20 cellular contexts compared by ENCODE assay signal in the genomic region with DNA sequence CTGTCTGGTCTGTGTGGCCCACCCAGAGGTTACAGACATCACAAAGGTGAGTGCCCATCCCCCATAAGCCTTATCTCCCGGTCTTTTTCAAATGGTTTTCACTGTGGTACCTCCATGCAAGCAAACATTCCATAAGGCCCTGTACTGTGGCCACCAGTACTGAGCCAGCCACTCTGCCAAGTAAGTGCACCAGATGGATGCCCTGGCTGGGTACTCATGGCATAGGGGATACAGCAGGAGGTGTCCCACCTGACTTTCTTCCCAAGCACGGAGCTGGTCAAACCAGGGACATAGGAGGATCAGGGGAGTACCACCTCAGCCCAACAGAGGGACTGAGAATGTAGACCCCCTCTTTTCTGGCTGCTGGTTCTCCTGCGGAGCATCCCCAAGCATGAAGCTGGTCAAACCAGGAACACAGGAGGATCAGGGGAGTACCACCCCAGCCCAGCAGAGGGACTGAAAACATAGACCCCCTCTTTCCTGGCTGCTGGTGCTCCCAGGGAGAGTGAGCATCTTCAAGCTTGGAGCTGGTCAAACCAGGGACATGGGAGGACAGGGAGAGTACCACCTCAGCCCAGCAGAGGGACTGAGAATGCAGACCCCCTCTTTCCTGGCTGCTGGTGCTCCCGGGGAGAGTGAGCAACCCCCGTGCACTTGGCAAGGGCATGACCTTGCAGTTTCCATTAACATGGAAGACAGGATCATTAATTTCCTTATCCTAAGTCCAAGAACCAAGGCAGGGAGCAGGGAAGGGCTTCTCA.
DNase-seq lines count a peak whose midpoint lies in the region; ATAC-seq and TF ChIP-seq lines count a peak whose summit lies in the region.
"Had no signal": no experiment of that assay in that cellular context is flagged by ENCODE, and none has a peak within 500 bp of the region (broad histone marks: within the 10 kb centered on the region; RNA-seq: fewer than 3 reads in every experiment).

No MANE protein-coding gene starts in this region.

- ATAC-seq in WTC11 (peak; percentile 77), GM19455 (IDR thresholded peaks at IDR 0.05; ENCODE audit: unreplicated experiment) (no peak), HG03095 (IDR thresholded peaks at IDR 0.05; ENCODE audit: unreplicated experiment) (no peak)
- ATAC-seq: A549; CD8-positive, alpha-beta T cell had no signal

- H3K27me3 Mint-ChIP-seq in WTC11 (ENCODE audit: low read depth) = peaks cover 3% of the 10 kb centered on the region
- peaks cover 3% of the 10 kb centered on the region for H3K27me3 Mint-ChIP-seq in glutamatergic neuron (ENCODE audit: unreplicated experiment)
- peaks cover 46% of the 10 kb centered on the region for H3K27me3 Mint-ChIP-seq in neural crest cell (ENCODE audit: low read depth)

- H3K4me3 Mint-ChIP-seq in WTC11 (no peak overlapping the region), glutamatergic neuron (ENCODE audit: unreplicated experiment) (no peak overlapping the region), neural crest cell (no peak overlapping the region)
- H3K4me3 Mint-ChIP-seq: CD8-positive, alpha-beta T cell had no signal

- H3K27ac Mint-ChIP-seq in WTC11 (no peak overlapping the region), glutamatergic neuron (ENCODE audit: unreplicated experiment) (no peak overlapping the region), neural crest cell (ENCODE audit: unreplicated experiment) (peak overlapping the region; percentile 22)
- H3K27ac Mint-ChIP-seq: CD8-positive, alpha-beta T cell had no signal

- CTCF ChIA-PET in WTC11 (lab: Charles Lee) = interaction anchor here (0.7 to 4.7 kb wide), 22 partner anchors 10 to 542 kb away, joined by 3 to 39 read pairs (median 4); a partner anchor contains a TSS

- H3K4me1 Mint-ChIP-seq in WTC11 = peaks cover 41% of the 10 kb centered on the region
- no peaks in the 10 kb centered on the region for H3K4me1 Mint-ChIP-seq in glutamatergic neuron (ENCODE audit: low read depth, unreplicated experiment)
- no peaks in the 10 kb centered on the region for H3K4me1 Mint-ChIP-seq in neural crest cell

- POLR2A ChIA-PET in WTC11 (lab: Charles Lee) = interaction anchor here (1.4 kb wide), 1 partner anchor 176 kb away, joined by 3 read pairs; no protein-coding TSS in a partner anchor

- H3K36me3 Mint-ChIP-seq in WTC11 (0 out of 2 replicates have a peak, but pooled peaks cover 2% of the 10 kb centered on the region), glutamatergic neuron (ENCODE audit: unreplicated experiment) (no peaks in the 10 kb centered on the region), neural crest cell (ENCODE audit: low read depth) (no peaks in the 10 kb centered on the region)
- H3K36me3 Mint-ChIP-seq: CD8-positive, alpha-beta T cell had no signal

- DNase-seq in WTC11 (ENCODE audit: low spot score) (peak; percentile 48), glutamatergic neuron (no peak), neural crest cell (ENCODE audit: low read depth, low spot score) (no peak), ecto neural progenitor cell (ENCODE audit: low spot score) (no peak), NCI-H226 (no peak)
- DNase-seq: Calu3; CD8-positive, alpha-beta T cell; IMR-90; Karpas-422; MM.1S; NCI-H1092 treated with DMSO at 0.1 percent for 48 hours; NCI-H146; NCI-H2029 treated with DMSO at 0.1 percent for 48 hours; NCI-H2171 treated with DMSO at 0.1 percent for 48 hours; NCI-H774; Right ventricle myocardium superior had no signal

- TF ChIP-seq CTCF in GM12873 (IDR thresholded peaks at IDR 0.05; ENCODE audit: insufficient read depth, low read depth, low read length, missing control alignments) = peak; percentile 10
- TF ChIP-seq CTCF in WTC11 (IDR thresholded peaks at IDR 0.05) = no peak
- peak; percentile 54 for TF ChIP-seq CTCF in glutamatergic neuron (IDR thresholded peaks at IDR 0.05; ENCODE audit: partially characterized antibody, unreplicated experiment)
- TF ChIP-seq CTCF in neural crest cell (conservative IDR thresholded peaks at IDR 0.05) = peak; percentile 38

- peaks cover 4% of the 10 kb centered on the region for H3K9me3 Mint-ChIP-seq in WTC11
- H3K9me3 Mint-ChIP-seq in glutamatergic neuron (ENCODE audit: unreplicated experiment) = peaks cover 4% of the 10 kb centered on the region
- H3K9me3 Mint-ChIP-seq in neural crest cell = no peaks in the 10 kb centered on the region
- H3K9me3 Mint-ChIP-seq: CD8-positive, alpha-beta T cell had no signal

TF ChIP-seq in WTC11, 78 proteins besides CTCF, POLR2A, EP300 and RAD21:
- TF ChIP-seq KAT7 (CRISPR knock-in tag; IDR thresholded peaks at IDR 0.05; ENCODE audit: borderline replicate concordance) (no peak), NFYB (CRISPR knock-in tag; conservative IDR thresholded peaks at IDR 0.05; ENCODE audit: low read depth) (no peak), SP1 (CRISPR knock-in tag; conservative IDR thresholded peaks at IDR 0.05) (no peak), RELA (CRISPR knock-in tag; IDR thresholded peaks at IDR 0.05; ENCODE audit: borderline replicate concordance) (0 out of 2 replicates have a peak, but pooled peaks have one; percentile 22), IRF2 (CRISPR knock-in tag; IDR thresholded peaks at IDR 0.05; ENCODE audit: borderline replicate concordance, low read depth) (no peak)
- TF ChIP-seq, protein P1, sequence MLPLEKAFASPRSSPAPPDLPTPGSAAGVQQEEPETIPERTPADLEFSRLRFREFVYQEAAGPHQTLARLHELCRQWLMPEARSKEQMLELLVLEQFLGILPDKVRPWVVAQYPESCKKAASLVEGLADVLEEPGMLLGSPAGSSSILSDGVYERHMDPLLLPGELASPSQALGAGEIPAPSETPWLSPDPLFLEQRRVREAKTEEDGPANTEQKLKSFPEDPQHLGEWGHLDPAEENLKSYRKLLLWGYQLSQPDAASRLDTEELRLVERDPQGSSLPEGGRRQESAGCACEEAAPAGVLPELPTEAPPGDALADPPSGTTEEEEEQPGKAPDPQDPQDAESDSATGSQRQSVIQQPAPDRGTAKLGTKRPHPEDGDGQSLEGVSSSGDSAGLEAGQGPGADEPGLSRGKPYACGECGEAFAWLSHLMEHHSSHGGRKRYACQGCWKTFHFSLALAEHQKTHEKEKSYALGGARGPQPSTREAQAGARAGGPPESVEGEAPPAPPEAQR (CRISPR knock-in tag; IDR thresholded peaks at IDR 0.05) = no peak
- TF ChIP-seq, protein P2, sequence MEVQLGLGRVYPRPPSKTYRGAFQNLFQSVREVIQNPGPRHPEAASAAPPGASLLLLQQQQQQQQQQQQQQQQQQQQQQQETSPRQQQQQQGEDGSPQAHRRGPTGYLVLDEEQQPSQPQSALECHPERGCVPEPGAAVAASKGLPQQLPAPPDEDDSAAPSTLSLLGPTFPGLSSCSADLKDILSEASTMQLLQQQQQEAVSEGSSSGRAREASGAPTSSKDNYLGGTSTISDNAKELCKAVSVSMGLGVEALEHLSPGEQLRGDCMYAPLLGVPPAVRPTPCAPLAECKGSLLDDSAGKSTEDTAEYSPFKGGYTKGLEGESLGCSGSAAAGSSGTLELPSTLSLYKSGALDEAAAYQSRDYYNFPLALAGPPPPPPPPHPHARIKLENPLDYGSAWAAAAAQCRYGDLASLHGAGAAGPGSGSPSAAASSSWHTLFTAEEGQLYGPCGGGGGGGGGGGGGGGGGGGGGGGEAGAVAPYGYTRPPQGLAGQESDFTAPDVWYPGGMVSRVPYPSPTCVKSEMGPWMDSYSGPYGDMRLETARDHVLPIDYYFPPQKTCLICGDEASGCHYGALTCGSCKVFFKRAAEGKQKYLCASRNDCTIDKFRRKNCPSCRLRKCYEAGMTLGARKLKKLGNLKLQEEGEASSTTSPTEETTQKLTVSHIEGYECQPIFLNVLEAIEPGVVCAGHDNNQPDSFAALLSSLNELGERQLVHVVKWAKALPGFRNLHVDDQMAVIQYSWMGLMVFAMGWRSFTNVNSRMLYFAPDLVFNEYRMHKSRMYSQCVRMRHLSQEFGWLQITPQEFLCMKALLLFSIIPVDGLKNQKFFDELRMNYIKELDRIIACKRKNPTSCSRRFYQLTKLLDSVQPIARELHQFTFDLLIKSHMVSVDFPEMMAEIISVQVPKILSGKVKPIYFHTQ (CRISPR knock-in tag; IDR thresholded peaks at IDR 0.05) = no peak
